ENCODE assay signal across 29 cellular contexts in genomic region chr5:178993236-178993765, GRCh38. TPM values are rescaled to one million over a fixed set of nuclear protein-coding genes. Genes with fewer than 3 reads are reported as not detected.
"Had no signal": no experiment of that assay in that cellular context is flagged by ENCODE, and none has a peak within 500 bp of the region (broad histone marks: within the 10 kb centered on the region; RNA-seq: fewer than 3 reads in every experiment).

No MANE protein-coding gene starts in this region.

- H3K4me1 Mint-ChIP-seq: activated naive CD4-positive, alpha-beta T cell treated with anti-CD3 and anti-CD28 coated beads, Interleukin-2, amount 50 U/mL, for 24 hours had no signal

- H3K27ac Mint-ChIP-seq: activated CD8-positive, alpha-beta T cell treated with anti-CD3 and anti-CD28 coated beads for 36 hours; activated naive CD4-positive, alpha-beta T cell treated with anti-CD3 and anti-CD28 coated beads, Interleukin-2, amount 50 U/mL, for 24 hours; activated T-cell treated with anti-CD3 and anti-CD28 coated beads, Interleukin-2, amount 50 U/mL, for 72 hours; activated T-helper 2 cell treated with anti-CD3 and anti-CD28 coated beads, Interferon-gamma antibody, Interleukin-2, Interleukin-4, amounts not matched to agents 10 μg/mL and 5 μg/mL and 100 μg/mL, durations not matched to agents 14 hours and 24 hours and 36 hours; T-helper 2 cell treated with Interferon-gamma antibody and Interleukin-4, amounts not matched to agents 5 μg/mL and 100 μg/mL, for 36 hours had no signal

- H3K4me3 ChIP-seq: body of pancreas, MG63, Peyer's patch, SJCRH30 had no signal

- H3K36me3 ChIP-seq: MG63, Peyer's patch, SJCRH30 had no signal

- H3K9me3 ChIP-seq: MG63, SJCRH30, SK-N-SH had no signal

- H3K27me3 ChIP-seq: body of pancreas, Peyer's patch, SJCRH30 had no signal

- H3K4me3 Mint-ChIP-seq: activated CD8-positive, alpha-beta T cell treated with anti-CD3 and anti-CD28 coated beads for 36 hours; activated naive CD4-positive, alpha-beta T cell treated with anti-CD3 and anti-CD28 coated beads, Interleukin-2, amount 50 U/mL, for 24 hours; T-helper 2 cell treated with Interferon-gamma antibody and Interleukin-4, amounts not matched to agents 5 μg/mL and 100 μg/mL, for 36 hours had no signal

- H3K36me3 Mint-ChIP-seq: activated naive CD4-positive, alpha-beta T cell treated with anti-CD3 and anti-CD28 coated beads, Interleukin-2, amount 50 U/mL, for 24 hours had no signal

- H3K27ac ChIP-seq: body of pancreas, Peyer's patch, RWPE1, SJCRH30 had no signal

- H3K9ac ChIP-seq: SK-N-SH had no signal

- H3K4me1 ChIP-seq: body of pancreas, Peyer's patch, SJCRH30 had no signal

- DNase-seq: activated CD4-positive, alpha-beta T cell treated with anti-CD3 and anti-CD28 coated beads, Interleukin-2, amount 50 U/mL, for 1 hour; activated CD4-positive, CD25-positive, alpha-beta regulatory T cell; activated CD8-positive, alpha-beta memory T cell treated with anti-CD3 and anti-CD28 coated beads, Interleukin-2, amount 50 U/mL, for 4 hours; activated CD8-positive, alpha-beta T cell treated with anti-CD3 and anti-CD28 coated beads for 36 hours; activated naive CD4-positive, alpha-beta T cell; activated T-cell treated with anti-CD3 and anti-CD28 coated beads, Interleukin-2, amount 50 U/mL, for 72 hours; aorta; body of pancreas; central memory CD4-positive, alpha-beta T cell; MG63; NCI-H1105; NCI-H1436 treated with DMSO at 0.1 percent for 48 hours; NCI-H187; NCI-H2081; NCI-H510A treated with DMSO at 0.1 percent for 48 hours; NCI-H69; NK-92 treated with Interleukin-12 subunit alpha and Interleukin-12 subunit beta, amount 100 ng/mL, for 24 hours; OCI-M1; Peyer's patch; Right ventricle myocardium superior; SJCRH30; SK-N-SH; SW 1271 had no signal

RNA-seq across cellular contexts. Expression of gene GRM6, which starts 1.8 kb away (rescaled TPM):
- total RNA-seq: activated CD8-positive, alpha-beta T cell treated with anti-CD3 and anti-CD28 coated beads for 36 hours; activated T-cell treated with anti-CD3 and anti-CD28 coated beads, Interleukin-2, amount 50 U/mL, for 72 hours; activated T-helper 2 cell treated with anti-CD3 and anti-CD28 coated beads, Interferon-gamma antibody, Interleukin-2, Interleukin-4, amounts not matched to agents 10 μg/mL and 5 μg/mL and 100 μg/mL, durations not matched to agents 14 hours and 24 hours and 36 hours; aorta; body of pancreas; bronchial epithelial cell; Peyer's patch; Right ventricle myocardium superior; SJCRH30; T-helper 1 cell treated with Interleukin-12 subunit alpha and Interleukin-12 subunit beta and Interleukin-4 antibody, amounts not matched to agents 30 ng/mL and 1 ng/mL, for 36 hours had no signal
- polyA plus RNA-seq: aorta, SK-N-SH had no signal

RNA-seq across cellular contexts. Expression of gene ZNF454, which starts 52.3 kb away (rescaled TPM):
- total RNA-seq: activated CD8-positive, alpha-beta T cell treated with anti-CD3 and anti-CD28 coated beads for 36 hours; activated T-helper 2 cell treated with anti-CD3 and anti-CD28 coated beads, Interferon-gamma antibody, Interleukin-2, Interleukin-4, amounts not matched to agents 10 μg/mL and 5 μg/mL and 100 μg/mL, durations not matched to agents 14 hours and 24 hours and 36 hours; SJCRH30; T-helper 1 cell treated with Interleukin-12 subunit alpha and Interleukin-12 subunit beta and Interleukin-4 antibody, amounts not matched to agents 30 ng/mL and 1 ng/mL, for 36 hours had no signal
